In the genomic region with DNA sequence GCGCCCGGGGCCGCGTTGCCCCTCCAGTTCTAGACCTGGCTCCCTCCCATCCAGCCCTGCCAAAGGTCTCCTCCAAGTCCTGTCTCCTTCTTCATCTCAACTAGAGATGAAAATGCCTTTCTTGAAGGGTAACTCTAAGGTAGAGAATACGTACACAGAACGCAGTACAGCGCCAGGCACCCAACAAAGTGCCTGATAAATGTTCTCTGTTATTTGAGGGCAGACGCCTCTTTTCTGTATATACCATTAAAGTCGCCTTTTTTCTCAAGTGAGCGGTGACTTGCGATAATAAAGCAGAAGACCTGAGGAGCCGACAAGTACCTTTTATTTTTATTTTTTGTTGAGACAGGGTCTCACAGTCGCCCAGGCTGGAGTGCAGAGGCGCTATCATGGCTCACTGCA, we compare ENCODE assay signal across 8 cellular contexts. TPM values are rescaled to one million over a fixed set of nuclear protein-coding genes. Genes with fewer than 3 reads are reported as not detected.
DNase-seq lines count a peak whose midpoint lies in the region; ATAC-seq and TF ChIP-seq lines count a peak whose summit lies in the region.

No MANE protein-coding gene starts in this region.

- H2AFZ ChIP-seq in neural cell (ENCODE audit: low read depth, low read length): peak overlapping the region; percentile 62

- H3K36me3 ChIP-seq in BLaER1 treated with 17β-estradiol and CSF1 and Interleukin-3, amounts not matched to agents 10 nM and 100 nM: peaks cover 0 to 35% (median 22%) of the 10 kb centered on the region in 11 experiments; a peak in 16 of 22 replicates
- H3K36me3 ChIP-seq in duodenal mucosa (ENCODE audit: control insufficient read depth in 1 of 2, insufficient read depth in 2 of 2, low read length in 2 of 2) (peaks cover 0 to 3% of the 10 kb centered on the region in 2 donors), neural cell (ENCODE audit: insufficient read depth, low read length) (no peaks in the 10 kb centered on the region)

- H3K4me3 ChIP-seq in BLaER1 treated with 17β-estradiol and CSF1 and Interleukin-3, amounts not matched to agents 10 nM and 100 nM: peak overlapping the region; percentile 61 to 83 (median 74)
- H3K4me3 ChIP-seq in LNCaP clone FGC (ENCODE audit: low read depth, low read length) (peak overlapping the region; percentile 62), duodenal mucosa (ENCODE audit: low read depth in 1 of 2, low read length in 2 of 2) (peak overlapping the region; percentile 90 to 91), neural cell (ENCODE audit: low read length) (peak overlapping the region; percentile 90)

- no peak for TF ChIP-seq EP300 in neural cell (conservative IDR thresholded peaks at IDR 0.05; ENCODE audit: poor library complexity, severe bottlenecking)

- H3K9me3 ChIP-seq in BLaER1 treated with 17β-estradiol and CSF1 and Interleukin-3, amounts not matched to agents 10 nM and 100 nM (replicated peaks in 1 of 11): peaks cover 0 to 5% (median 0%) of the 10 kb centered on the region in 11 experiments; a peak in 3 of 22 replicates
- no peaks in the 10 kb centered on the region for H3K9me3 ChIP-seq in duodenal mucosa (ENCODE audit: control insufficient read depth in 1 of 2, low read length in 2 of 2)
- H3K9me3 ChIP-seq in neural cell (ENCODE audit: low read length): no peaks in the 10 kb centered on the region

- no peaks in the 10 kb centered on the region for H3K79me2 ChIP-seq in neural cell (replicated peaks; ENCODE audit: insufficient read depth, low read length)

- H3K27ac ChIP-seq in BLaER1 treated with 17β-estradiol and CSF1 and Interleukin-3, amounts not matched to agents 10 nM and 100 nM: peak overlapping the region; percentile 45 to 96 (median 93); a peak in 20 of 22 replicates
- H3K27ac ChIP-seq in duodenal mucosa (ENCODE audit: low read depth, low read length) (peak overlapping the region; percentile 24), neural cell (ENCODE audit: low read length) (no peak overlapping the region)

- DNase-seq in LNCaP clone FGC (ENCODE audit: low read depth) (no peak), AML-193 (lab: John Stamatoyannopoulos, UW) (no peak), middle frontal gyrus (ENCODE audit: extremely low spot score, low spot score) (no peak), NCI-H2196 (lab: John Stamatoyannopoulos, UW; ENCODE audit: unreplicated experiment) (no peak)

- peaks cover 0 to 28% (median 5%) of the 10 kb centered on the region in 11 experiments; a peak in 11 of 22 replicates for H4K20me1 ChIP-seq in BLaER1 treated with 17β-estradiol and CSF1 and Interleukin-3, amounts not matched to agents 10 nM and 100 nM
- H4K20me1 ChIP-seq in neural cell (ENCODE audit: insufficient read depth): no peaks in the 10 kb centered on the region

- peaks cover 2% of the 10 kb centered on the region for H3F3A ChIP-seq in neural cell (ENCODE audit: insufficient read depth, low read length, poor library complexity, severe bottlenecking)

- no peaks in the 10 kb centered on the region for H3K27me3 ChIP-seq in BLaER1 treated with 17β-estradiol and CSF1 and Interleukin-3, amounts not matched to agents 10 nM and 100 nM
- H3K27me3 ChIP-seq in duodenal mucosa (ENCODE audit: control insufficient read depth in 1 of 2, insufficient read depth in 2 of 2, low read length in 2 of 2) (no peaks in the 10 kb centered on the region), neural cell (ENCODE audit: insufficient read depth, low read depth, low read length) (no peaks in the 10 kb centered on the region)

- H3K9me2 ChIP-seq in neural cell (ENCODE audit: insufficient read depth, low read length): no peaks in the 10 kb centered on the region

- H3K4me1 ChIP-seq in BLaER1 treated with 17β-estradiol and CSF1 and Interleukin-3, amounts not matched to agents 10 nM and 100 nM: peaks cover 40 to 79% (median 54%) of the 10 kb centered on the region in 10 experiments
- H3K4me1 ChIP-seq in duodenal mucosa (ENCODE audit: control insufficient read depth in 1 of 2, insufficient read depth in 2 of 2, low read length in 2 of 2): peaks cover 10 to 19% of the 10 kb centered on the region in 2 donors

- peak overlapping the region; percentile 72 to 97 (median 91) for H3K4me2 ChIP-seq in BLaER1 treated with 17β-estradiol and CSF1 and Interleukin-3, amounts not matched to agents 10 nM and 100 nM
- H3K4me2 ChIP-seq in neural cell (ENCODE audit: low read length): no peak overlapping the region

- peak overlapping the region; percentile 79 to 96 (median 91) for H3K9ac ChIP-seq in BLaER1 treated with 17β-estradiol and CSF1 and Interleukin-3, amounts not matched to agents 10 nM and 100 nM
- H3K9ac ChIP-seq in duodenal mucosa (ENCODE audit: low read depth in 1 of 2, low read length in 2 of 2): peak overlapping the region; percentile 16 to 72
- peak overlapping the region; percentile 72 for H3K9ac ChIP-seq in neural cell (ENCODE audit: low read length)

- TF ChIP-seq RAD21 in neural cell (conservative IDR thresholded peaks at IDR 0.05): no peak

- no peak for ATAC-seq in HG02610 (IDR thresholded peaks at IDR 0.05; ENCODE audit: unreplicated experiment)

- no peak for TF ChIP-seq CTCF in LNCaP clone FGC (IDR thresholded peaks at IDR 0.05; ENCODE audit: control insufficient read depth, extremely low read depth, insufficient read depth)
- TF ChIP-seq CTCF in neural cell (IDR thresholded peaks at IDR 0.05; ENCODE audit: poor library complexity, severe bottlenecking): no peak

TF ChIP-seq in neural cell, 6 proteins besides CTCF, POLR2A, EP300 and RAD21:
- TF ChIP-seq, protein P1, sequence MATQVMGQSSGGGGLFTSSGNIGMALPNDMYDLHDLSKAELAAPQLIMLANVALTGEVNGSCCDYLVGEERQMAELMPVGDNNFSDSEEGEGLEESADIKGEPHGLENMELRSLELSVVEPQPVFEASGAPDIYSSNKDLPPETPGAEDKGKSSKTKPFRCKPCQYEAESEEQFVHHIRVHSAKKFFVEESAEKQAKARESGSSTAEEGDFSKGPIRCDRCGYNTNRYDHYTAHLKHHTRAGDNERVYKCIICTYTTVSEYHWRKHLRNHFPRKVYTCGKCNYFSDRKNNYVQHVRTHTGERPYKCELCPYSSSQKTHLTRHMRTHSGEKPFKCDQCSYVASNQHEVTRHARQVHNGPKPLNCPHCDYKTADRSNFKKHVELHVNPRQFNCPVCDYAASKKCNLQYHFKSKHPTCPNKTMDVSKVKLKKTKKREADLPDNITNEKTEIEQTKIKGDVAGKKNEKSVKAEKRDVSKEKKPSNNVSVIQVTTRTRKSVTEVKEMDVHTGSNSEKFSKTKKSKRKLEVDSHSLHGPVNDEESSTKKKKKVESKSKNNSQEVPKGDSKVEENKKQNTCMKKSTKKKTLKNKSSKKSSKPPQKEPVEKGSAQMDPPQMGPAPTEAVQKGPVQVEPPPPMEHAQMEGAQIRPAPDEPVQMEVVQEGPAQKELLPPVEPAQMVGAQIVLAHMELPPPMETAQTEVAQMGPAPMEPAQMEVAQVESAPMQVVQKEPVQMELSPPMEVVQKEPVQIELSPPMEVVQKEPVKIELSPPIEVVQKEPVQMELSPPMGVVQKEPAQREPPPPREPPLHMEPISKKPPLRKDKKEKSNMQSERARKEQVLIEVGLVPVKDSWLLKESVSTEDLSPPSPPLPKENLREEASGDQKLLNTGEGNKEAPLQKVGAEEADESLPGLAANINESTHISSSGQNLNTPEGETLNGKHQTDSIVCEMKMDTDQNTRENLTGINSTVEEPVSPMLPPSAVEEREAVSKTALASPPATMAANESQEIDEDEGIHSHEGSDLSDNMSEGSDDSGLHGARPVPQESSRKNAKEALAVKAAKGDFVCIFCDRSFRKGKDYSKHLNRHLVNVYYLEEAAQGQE (IDR thresholded peaks at IDR 0.05; ENCODE audit: borderline replicate concordance): no peak
- TF ChIP-seq POLR2AphosphoS5 (IDR thresholded peaks at IDR 0.05): no peak
- TF ChIP-seq EZH2 (IDR thresholded peaks at IDR 0.05; ENCODE audit: borderline replicate concordance, insufficient read depth, low read length, poor library complexity, severe bottlenecking): no peak
- no peak for TF ChIP-seq SMC3 (conservative IDR thresholded peaks at IDR 0.05; ENCODE audit: poor library complexity)
- no peak for TF ChIP-seq TAF1 (IDR thresholded peaks at IDR 0.05; ENCODE audit: low read depth)
- TF ChIP-seq MXI1 (conservative IDR thresholded peaks at IDR 0.05; ENCODE audit: poor library complexity, severe bottlenecking): no peak

RNA-seq across cellular contexts. Expression of a gene that starts 0.8 kb away (rescaled TPM):
- polyA plus RNA-seq in neural cell: 7.1 and 9.2 TPM in 2 replicates
- polyA minus RNA-seq in neural cell: 4.4 and 9.0 TPM in 2 replicates

RNA-seq across cellular contexts. Expression of a gene that starts 17.7 kb away (rescaled TPM):
- 25.4 and 26.0 TPM in 2 replicates for polyA plus RNA-seq in neural cell
- polyA minus RNA-seq in neural cell: 21.8 and 21.9 TPM in 2 replicates

RNA-seq across cellular contexts. Expression of a gene that starts 17.7 kb away (rescaled TPM):
- polyA plus RNA-seq in neural cell: 0.26 and 1.2 TPM in 2 replicates
- 6.1 and 7.1 TPM in 2 replicates for polyA minus RNA-seq in neural cell
